8 cellular contexts compared by ENCODE assay signal in genomic region chr4:39970559-39971270, GRCh38. TPM values are rescaled to one million over a fixed set of nuclear protein-coding genes. Genes with fewer than 3 reads are reported as not detected.
DNase-seq lines count a peak whose midpoint lies in the region; ATAC-seq and TF ChIP-seq lines count a peak whose summit lies in the region.

No MANE protein-coding gene starts in this region.

- no peaks in the 10 kb centered on the region for H3K9me3 Mint-ChIP-seq in activated CD8-positive, alpha-beta T cell treated with anti-CD3 and anti-CD28 coated beads, Interleukin-2, amount 10 ng/mL, durations not matched to agents 7 days and 5 days (ENCODE audit: insufficient read depth)
- H3K9me3 Mint-ChIP-seq in natural killer cell, result no peaks in the 10 kb centered on the region

- no peak for TF ChIP-seq CTCF in natural killer cell (IDR thresholded peaks at IDR 0.05)

- POLR2A ChIA-PET in activated CD8-positive, alpha-beta T cell treated with anti-CD3 and anti-CD28 coated beads, Interleukin-2, amount 10 ng/mL, durations not matched to agents 7 days and 5 days (lab: Charles Lee), result no interaction called here

- no peak overlapping the region for H3K4me3 Mint-ChIP-seq in activated CD8-positive, alpha-beta T cell treated with anti-CD3 and anti-CD28 coated beads, Interleukin-2, amount 10 ng/mL, durations not matched to agents 7 days and 5 days
- H3K4me3 Mint-ChIP-seq in natural killer cell, result no peak overlapping the region

- intact Hi-C loops in natural killer cell (cut with micrococcal nuclease), result loop anchor here (10.0 kb wide), 2 partner anchors 66 to 126 kb away; no protein-coding TSS in a partner anchor

- ATAC-seq in HG03095 (IDR thresholded peaks at IDR 0.05; ENCODE audit: unreplicated experiment) (peak; percentile 56), natural killer cell (no peak), HG03280 (IDR thresholded peaks at IDR 0.05; ENCODE audit: unreplicated experiment) (no peak), GM19035 (IDR thresholded peaks at IDR 0.05; ENCODE audit: unreplicated experiment) (no peak)
- no peak for ATAC-seq in activated CD8-positive, alpha-beta T cell treated with anti-CD3 and anti-CD28 coated beads, Interleukin-2, amount 10 ng/mL, durations not matched to agents 7 days and 5 days

- CTCF ChIA-PET in activated CD8-positive, alpha-beta T cell treated with anti-CD3 and anti-CD28 coated beads, Interleukin-2, amount 10 ng/mL, durations not matched to agents 7 days and 5 days (lab: Charles Lee), result interaction anchor here (1.0 to 1.2 kb wide), 3 partner anchors 10 to 501 kb away, joined by 3 to 4 read pairs (median 3); partner anchors contain the start of gene UBE2K

- no peaks in the 10 kb centered on the region for H3K27me3 Mint-ChIP-seq in activated CD8-positive, alpha-beta T cell treated with anti-CD3 and anti-CD28 coated beads, Interleukin-2, amount 10 ng/mL, durations not matched to agents 7 days and 5 days (ENCODE audit: low read depth)
- H3K27me3 Mint-ChIP-seq in natural killer cell (ENCODE audit: low read depth in 2 of 2), result no peaks in the 10 kb centered on the region

- peaks cover 45% of the 10 kb centered on the region for H3K4me1 Mint-ChIP-seq in activated CD8-positive, alpha-beta T cell treated with anti-CD3 and anti-CD28 coated beads, Interleukin-2, amount 10 ng/mL, durations not matched to agents 7 days and 5 days (ENCODE audit: low read depth)
- H3K4me1 Mint-ChIP-seq in natural killer cell, result peaks cover 41 to 46% of the 10 kb centered on the region in 2 donors

- peak; percentile 23 for DNase-seq in NCI-H2196 (lab: John Stamatoyannopoulos, UW; ENCODE audit: unreplicated experiment)
- no peak for DNase-seq in NCI-H2196 treated with DMSO at 0.1 percent for 48 hours (lab: John Stamatoyannopoulos, UW; ENCODE audit: unreplicated experiment)
- no peak for DNase-seq in activated CD8-positive, alpha-beta T cell treated with anti-CD3 and anti-CD28 coated beads, Interleukin-2, amount 10 ng/mL, durations not matched to agents 7 days and 5 days
- no peak for DNase-seq in natural killer cell
- DNase-seq in activated naive CD4-positive, alpha-beta T cell treated with Interleukin-2 at 50 U/mL for 16 hours, result no peak

- peaks cover 50% of the 10 kb centered on the region for H3K36me3 Mint-ChIP-seq in activated CD8-positive, alpha-beta T cell treated with anti-CD3 and anti-CD28 coated beads, Interleukin-2, amount 10 ng/mL, durations not matched to agents 7 days and 5 days (ENCODE audit: low read depth)
- H3K36me3 Mint-ChIP-seq in natural killer cell, result no peaks in the 10 kb centered on the region

- peak overlapping the region; percentile 43 for H3K27ac Mint-ChIP-seq in activated CD8-positive, alpha-beta T cell treated with anti-CD3 and anti-CD28 coated beads, Interleukin-2, amount 10 ng/mL, durations not matched to agents 7 days and 5 days
- H3K27ac Mint-ChIP-seq in natural killer cell, result peak overlapping the region; percentile 21 to 72

RNA-seq across cellular contexts. Expression of gene PDS5A, which starts 7.0 kb away (rescaled TPM):
- 100 to 1,000 TPM; 120 to 126 TPM for total RNA-seq in activated CD8-positive, alpha-beta T cell treated with anti-CD3 and anti-CD28 coated beads, Interleukin-2, amount 10 ng/mL, durations not matched to agents 7 days and 5 days
- 10 to 100 TPM; 80.1 to 99.9 (median 99.8) TPM for total RNA-seq in natural killer cell
